ENCODE assay signal across 17 cellular contexts in the genomic region with DNA sequence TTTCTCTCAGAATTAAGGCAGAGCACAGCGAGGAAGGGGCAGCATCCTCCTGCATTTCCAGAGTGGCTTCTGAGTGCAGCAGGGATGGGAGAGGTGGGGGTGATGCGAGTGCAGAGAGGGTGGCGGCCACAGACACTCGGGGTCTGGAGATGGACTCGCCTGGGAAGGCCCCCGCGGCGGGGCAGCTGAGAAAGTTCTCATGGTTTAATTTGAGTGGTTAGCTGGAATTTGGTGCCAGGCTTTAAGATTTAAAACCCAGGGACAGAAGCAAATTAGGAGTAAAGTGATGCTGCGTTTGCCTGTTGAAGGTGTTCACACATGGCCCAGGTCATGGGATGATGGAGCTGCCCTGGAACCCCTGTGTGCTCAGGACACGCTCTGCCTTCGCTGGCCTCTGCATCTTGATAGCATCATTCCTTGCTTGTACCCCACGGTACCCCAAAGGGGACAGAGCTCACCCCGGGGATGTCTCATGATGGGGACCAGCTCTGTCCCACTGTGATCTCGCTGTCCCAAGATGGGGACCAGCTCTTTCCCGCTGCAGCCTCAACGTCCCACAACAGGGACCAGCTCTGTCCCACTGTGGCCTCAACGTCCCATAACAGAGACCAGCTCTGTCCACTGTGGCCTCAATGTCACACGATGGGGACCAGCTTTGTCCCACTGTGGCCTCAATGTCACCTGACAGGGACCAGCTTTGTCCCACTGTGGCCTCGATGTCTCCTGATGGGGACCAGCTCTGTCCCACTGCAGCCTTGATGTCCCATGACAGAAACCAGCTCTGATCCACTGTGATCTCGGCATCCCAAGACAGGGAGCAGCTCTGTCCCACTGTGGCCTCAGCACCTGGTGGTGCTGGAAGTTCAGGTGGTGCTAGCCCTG. TPM values are rescaled to one million over a fixed set of nuclear protein-coding genes. Genes with fewer than 3 reads are reported as not detected.
A peak's percentile ranks its signal among the peaks of the same experiment; 100 is the strongest.
DNase-seq lines count a peak whose midpoint lies in the region; ATAC-seq, FAIRE-seq and TF ChIP-seq lines count a peak whose summit lies in the region.
"Had no signal": no experiment of that assay in that cellular context is flagged by ENCODE, and none has a peak within 500 bp of the region (broad histone marks: within the 10 kb centered on the region; RNA-seq: fewer than 3 reads in every experiment).

No MANE protein-coding gene starts in this region.

- no peak overlapping the region for H2BK20ac ChIP-seq in H1 (ENCODE audit: low read length)

- no peaks in the 10 kb centered on the region for H3K23me2 ChIP-seq in H1 (ENCODE audit: low read depth, low read length)

- no peaks in the 10 kb centered on the region for H3K36me3 Mint-ChIP-seq in activated CD4-positive, alpha-beta T cell treated with anti-CD3 and anti-CD28 coated beads, Interleukin-2, amount 10 ng/mL, durations not matched to agents 24 days and 14 days (ENCODE audit: low read depth)
- H3K36me3 Mint-ChIP-seq in nephron progenitor cell (ENCODE audit: low read depth) = no peaks in the 10 kb centered on the region
- H3K36me3 Mint-ChIP-seq: CD8-positive, alpha-beta T cell had no signal

- H3K27ac ChIP-seq in H1 (ENCODE audit: low read depth, low read length) = no peak overlapping the region
- H3K27ac ChIP-seq in smooth muscle cell (ENCODE audit: low read depth) = no peak overlapping the region
- H3K27ac ChIP-seq: 22Rv1, KMS-11 had no signal

- no peak overlapping the region for H2AK5ac ChIP-seq in H1 (ENCODE audit: low read depth, low read length)

- H2BK5ac ChIP-seq in H1 (ENCODE audit: low read depth, low read length) = no peak overlapping the region

- H3K9ac ChIP-seq in H1 (replicated peaks in 1 of 4; ENCODE audit: extremely low read depth in 1 of 4, low read depth in 3 of 4, low read length in 3 of 4) (no peak overlapping the region), smooth muscle cell (ENCODE audit: low read depth) (no peak overlapping the region)
- H3K9ac ChIP-seq: KMS-11 had no signal

- H3K56ac ChIP-seq in H1 (replicated peaks; ENCODE audit: insufficient read length, low read depth, low read length) = no peak overlapping the region

- DNase-seq in activated CD4-positive, alpha-beta T cell treated with anti-CD3 and anti-CD28 coated beads, Interleukin-2, amount 10 ng/mL, durations not matched to agents 24 days and 14 days = peak; percentile 37
- no peak for DNase-seq in activated CD4-positive, alpha-beta T cell treated with anti-CD3 and anti-CD28 coated beads, Interleukin-2, amount 50 U/mL, for 1 hour
- DNase-seq in H1 (ENCODE audit: low read depth in 1 of 2, low spot score in 2 of 2) (peak in 1 of 2 experiments; percentile 29), nephron progenitor cell (no peak), smooth muscle cell (lab: John Stamatoyannopoulos, UW; ENCODE audit: unreplicated experiment) (no peak), activated gamma-delta T cell (lab: John Stamatoyannopoulos, UW) (no peak), NCI-H187 treated with DMSO at 0.1 percent for 48 hours (lab: John Stamatoyannopoulos, UW) (no peak)
- DNase-seq in stimulated activated naive CD8-positive, alpha-beta T cell treated with anti-CD3 and anti-CD28 coated beads, Interleukin-15, Interleukin-2, amounts not matched to agents 100 U/mL and 50 U/mL, for 24 hours = no peak
- DNase-seq: H7; NCI-H1092; NCI-H69; NK-92 treated with Interleukin-12 subunit alpha and Interleukin-12 subunit beta, amount 100 ng/mL, for 24 hours; OCI-M1 had no signal

- H3K27ac Mint-ChIP-seq in activated CD4-positive, alpha-beta T cell treated with anti-CD3 and anti-CD28 coated beads, Interleukin-2, amount 10 ng/mL, durations not matched to agents 24 days and 14 days = no peak overlapping the region
- no peak overlapping the region for H3K27ac Mint-ChIP-seq in nephron progenitor cell
- H3K27ac Mint-ChIP-seq: CD8-positive, alpha-beta T cell had no signal

- TF ChIP-seq CTCF in H1 (IDR thresholded peaks at IDR 0.05; ENCODE audit: control extremely low read depth in 1 of 3, insufficient read depth in 1 of 3, low read depth in 1 of 3, low read length in 3 of 3) (no peak), nephron progenitor cell (IDR thresholded peaks at IDR 0.05) (no peak), smooth muscle cell (IDR thresholded peaks at IDR 0.05; ENCODE audit: borderline replicate concordance, insufficient read depth, poor library complexity, severe bottlenecking) (no peak)

- H3K36me3 ChIP-seq in H1 (ENCODE audit: control insufficient read depth in 2 of 4, insufficient read depth in 4 of 4, low read length in 3 of 4) (no peaks in the 10 kb centered on the region), smooth muscle cell (ENCODE audit: low read depth) (no peaks in the 10 kb centered on the region)

- no peak overlapping the region for H3K4me2 ChIP-seq in H1 (ENCODE audit: insufficient read depth in 1 of 2, low read depth in 2 of 2, low read length in 2 of 2)
- H3K4me2 ChIP-seq in smooth muscle cell = no peak overlapping the region
- H3K4me2 ChIP-seq: KMS-11 had no signal

- TF ChIP-seq POLR2A in H1 (IDR thresholded peaks at IDR 0.05; ENCODE audit: control extremely low read depth in 1 of 2, low read depth in 2 of 2, low read length in 2 of 2) = no peak

- H3K23ac ChIP-seq in H1 (ENCODE audit: insufficient read length) = no peak overlapping the region

- no peak overlapping the region for H3K4me3 Mint-ChIP-seq in activated CD4-positive, alpha-beta T cell treated with anti-CD3 and anti-CD28 coated beads, Interleukin-2, amount 10 ng/mL, durations not matched to agents 24 days and 14 days
- H3K4me3 Mint-ChIP-seq in nephron progenitor cell = peak overlapping the region; percentile 50
- H3K4me3 Mint-ChIP-seq: CD8-positive, alpha-beta T cell had no signal

- TF ChIP-seq RAD21 in H1 (IDR thresholded peaks at IDR 0.05 in 1 of 2, conservative IDR thresholded peaks at IDR 0.05 in 1 of 2; ENCODE audit: low read depth in 2 of 2, low read length in 2 of 2) = no peak

- ATAC-seq in stimulated activated naive CD8-positive, alpha-beta T cell treated with anti-CD3 and anti-CD28 coated beads, Interleukin-15, Interleukin-2, amounts not matched to agents 100 U/mL and 50 U/mL, for 24 hours = peak; percentile 12
- ATAC-seq: CD8-positive, alpha-beta T cell had no signal

- no peaks in the 10 kb centered on the region for H3K9me3 ChIP-seq in H1 (ENCODE audit: insufficient read depth in 2 of 2, low read depth in 1 of 2, low read length in 1 of 2)
- H3K9me3 ChIP-seq in smooth muscle cell (replicated peaks; ENCODE audit: low read depth) = no peaks in the 10 kb centered on the region

- no peak overlapping the region for H2BK120ac ChIP-seq in H1 (replicated peaks; ENCODE audit: low read depth, low read length)

- H3K27me3 ChIP-seq in H1 (replicated peaks in 1 of 4; ENCODE audit: control insufficient read depth in 3 of 4, extremely low read depth in 1 of 4, insufficient read depth in 3 of 4, low read length in 3 of 4) (no peaks in the 10 kb centered on the region; a peak in 3 of 7 replicates), smooth muscle cell (ENCODE audit: low read depth) (peaks cover 7% of the 10 kb centered on the region)

- no peak overlapping the region for H3K18ac ChIP-seq in H1 (ENCODE audit: extremely low read depth, low read length)

- no peaks in the 10 kb centered on the region for H3K9me3 Mint-ChIP-seq in activated CD4-positive, alpha-beta T cell treated with anti-CD3 and anti-CD28 coated beads, Interleukin-2, amount 10 ng/mL, durations not matched to agents 24 days and 14 days
- no peaks in the 10 kb centered on the region for H3K9me3 Mint-ChIP-seq in nephron progenitor cell
- H3K9me3 Mint-ChIP-seq: CD8-positive, alpha-beta T cell had no signal

- H4K8ac ChIP-seq in H1 (ENCODE audit: extremely low read depth, insufficient read depth, low read length) = no peak overlapping the region

- H2BK15ac ChIP-seq in H1 (ENCODE audit: low read length) = no peak overlapping the region

- H3K79me1 ChIP-seq in H1 (ENCODE audit: low read depth, low read length) = no peaks in the 10 kb centered on the region

- peak overlapping the region; percentile 5; the same call in 1 of the 2 replicates for H2BK12ac ChIP-seq in H1 (ENCODE audit: low read depth, low read length)

- H3K4me1 ChIP-seq in H1 (replicated peaks in 1 of 4; ENCODE audit: control insufficient read depth in 3 of 4, insufficient read depth in 4 of 4, low read length in 3 of 4) = no peaks in the 10 kb centered on the region
- no peaks in the 10 kb centered on the region for H3K4me1 ChIP-seq in smooth muscle cell (ENCODE audit: low read depth)

- intact Hi-C loops in activated CD4-positive, alpha-beta T cell treated with anti-CD3 and anti-CD28 coated beads, Interleukin-2, amount 10 ng/mL, durations not matched to agents 24 days and 14 days (cut with micrococcal nuclease) = no loop called here

- FAIRE-seq in H1 (lab: Jason Lieb, UNC) = no peak
- FAIRE-seq: HepG2 had no signal

- no peak overlapping the region for H3K4ac ChIP-seq in H1 (replicated peaks; ENCODE audit: insufficient read length, low read depth, low read length)

- H3K4me1 Mint-ChIP-seq in activated CD4-positive, alpha-beta T cell treated with anti-CD3 and anti-CD28 coated beads, Interleukin-2, amount 10 ng/mL, durations not matched to agents 24 days and 14 days = peaks cover 3% of the 10 kb centered on the region
- H3K4me1 Mint-ChIP-seq in nephron progenitor cell = peaks cover 50% of the 10 kb centered on the region

- H3K27me3 Mint-ChIP-seq in activated CD4-positive, alpha-beta T cell treated with anti-CD3 and anti-CD28 coated beads, Interleukin-2, amount 10 ng/mL, durations not matched to agents 24 days and 14 days = no peaks in the 10 kb centered on the region
- peaks cover 26% of the 10 kb centered on the region for H3K27me3 Mint-ChIP-seq in nephron progenitor cell (ENCODE audit: low read depth, poor library complexity)

- POLR2A ChIA-PET in H1 (lab: Charles Lee; ENCODE audit: partially characterized antibody) = interaction anchor here (1.1 kb wide), 1 partner anchor 25 kb away, joined by 4 read pairs; no protein-coding TSS in a partner anchor

- CTCF ChIA-PET in H1 (lab: Charles Lee; ENCODE audit: partially characterized antibody) = interaction anchor here (0.6 to 1.5 kb wide), 6 partner anchors 9 to 65 kb away, joined by 3 to 7 read pairs (median 4); no protein-coding TSS in a partner anchor

- no peaks in the 10 kb centered on the region for H3F3A ChIP-seq in smooth muscle cell (ENCODE audit: low read depth)

- H4K5ac ChIP-seq in H1 (ENCODE audit: insufficient read length, low read depth, low read length) = no peak overlapping the region

- H3K14ac ChIP-seq in H1 (ENCODE audit: insufficient read length) = no peak overlapping the region

- H2AFZ ChIP-seq in H1 (ENCODE audit: low read length) = no peak overlapping the region
- H2AFZ ChIP-seq in smooth muscle cell (ENCODE audit: low read depth) = no peak overlapping the region

- no peaks in the 10 kb centered on the region for H3K79me2 ChIP-seq in H1 (ENCODE audit: control insufficient read depth in 1 of 2, insufficient read depth in 2 of 2, low read length in 2 of 2)
- H3K79me2 ChIP-seq in smooth muscle cell (ENCODE audit: low read depth) = no peaks in the 10 kb centered on the region

- H4K20me1 ChIP-seq in H1 (replicated peaks in 1 of 2; ENCODE audit: control insufficient read depth in 1 of 2, insufficient read depth in 2 of 2, low read length in 2 of 2) = no peaks in the 10 kb centered on the region
- no peaks in the 10 kb centered on the region for H4K20me1 ChIP-seq in smooth muscle cell (ENCODE audit: low read depth)

- no peak for TF ChIP-seq EP300 in H1 (IDR thresholded peaks at IDR 0.05; ENCODE audit: borderline replicate concordance in 1 of 2, low read depth in 2 of 2, low read length in 2 of 2)

- no peak overlapping the region for H3K4me3 ChIP-seq in H1 (ENCODE audit: extremely low read depth in 1 of 4, insufficient read depth in 2 of 4, low read depth in 3 of 4, low read length in 4 of 4)
- no peak overlapping the region for H3K4me3 ChIP-seq in smooth muscle cell

- 88% methylated on average over 20 of the region's 20 CpGs; no CpG with 5 or more reads in 1 of the 2 experiments for WGBS in H1 (ENCODE audit: extremely low coverage in 1 of 2, insufficient coverage in 1 of 2, insufficient read length in 1 of 2, insufficient replicate concordance in 2 of 2, low coverage in 1 of 2, low lambda C conversion rate in 2 of 2, missing lambda C conversion rate in 1 of 2), 2 experiments
- 88% methylated on average over 20 of the region's 20 CpGs for WGBS in smooth muscle cell (ENCODE audit: low lambda C conversion rate)

- no peak overlapping the region for H4K91ac ChIP-seq in H1 (replicated peaks; ENCODE audit: insufficient read length, low read length)

RNA-seq across cellular contexts. Expression of gene TMEM18, which starts 27.5 kb away (rescaled TPM):
- total RNA-seq in activated CD4-positive, alpha-beta T cell treated with anti-CD3 and anti-CD28 coated beads, Interleukin-2, amount 10 ng/mL, durations not matched to agents 24 days and 14 days = 21.5 and 25.1 TPM in 2 replicates
- 22.3 and 27.1 TPM in 2 replicates for total RNA-seq in H1 (2021; fragmentation: NEBNext Ultra II Directional; extraction: Animal tissue kit (Norgen Biotek cat#: 25700))
- polyA plus RNA-seq in H1 (2011; rRNA removed) (21.7 and 22.4 TPM in 2 replicates), smooth muscle cell (29.1 and 31.2 TPM in 2 replicates)
- polyA plus RNA-seq in H1 (2011; cell fraction: cytosol; rRNA removed) = 28.4 TPM
- 32.0 TPM for polyA plus RNA-seq in H1 (2011; cell fraction: nucleus; rRNA removed)
- 20.0 to 35.4 TPM (median 24.9 TPM) in 4 replicates for polyA plus RNA-seq in H1 (2012, experiment 1 of 2)
- 18.8 TPM for polyA plus RNA-seq in H1 (2012, experiment 2 of 2)
- polyA plus RNA-seq in H1 (2013, experiment 1 of 2) = 46.5 TPM
- polyA plus RNA-seq in H1 (2013, experiment 2 of 2) = 45.9 TPM
- 15.2 and 16.4 TPM in 2 replicates for polyA minus RNA-seq in H1 (2011; rRNA and poly(A)+ RNA removed)
- 13.4 TPM for polyA minus RNA-seq in H1 (2011; cell fraction: cytosol; rRNA and poly(A)+ RNA removed)
- polyA minus RNA-seq in H1 (2011; cell fraction: nucleus; rRNA and poly(A)+ RNA removed) = 24.7 TPM
- 18.3 and 27.2 TPM in 2 replicates for total RNA-seq in smooth muscle cell
